Comparison of ENCODE assay signal across 1 cellular context in genomic region chr9:68698943-68699509, GRCh38.
TF ChIP-seq lines count a peak whose summit lies in the region.

No MANE protein-coding gene starts in this region.

TF ChIP-seq in K562, 482 proteins besides CTCF, POLR2A, EP300 and RAD21 (continued from another document):
- TF ChIP-seq NFE2 (IDR thresholded peaks at IDR 0.05; ENCODE audit: low read depth) = peak; percentile 85
- TF ChIP-seq YY1 (IDR thresholded peaks at IDR 0.05; ENCODE audit: borderline replicate concordance in 1 of 3, control insufficient read depth in 1 of 3, extremely low read depth in 1 of 3, insufficient read depth in 3 of 3, insufficient read length in 1 of 3, insufficient replicate concordance in 2 of 3, low read depth in 1 of 3, low read length in 2 of 3) = peak in 1 of 3 experiments; percentile 52
- peak; percentile 55; the same call in 1 of the 2 replicates for TF ChIP-seq SMARCA4 (IDR thresholded peaks at IDR 0.05)
- TF ChIP-seq ZNF592 (IDR thresholded peaks at IDR 0.05) = 0 out of 2 replicates have a peak, but pooled peaks have one; percentile 49
- no peak for TF ChIP-seq MECOM (CRISPR knock-in tag; IDR thresholded peaks at IDR 0.05)
- TF ChIP-seq FOXM1 (IDR thresholded peaks at IDR 0.05; ENCODE audit: low read depth) = no peak
- no peak for TF ChIP-seq FOXM1 (CRISPR knock-in tag; IDR thresholded peaks at IDR 0.05; ENCODE audit: low read depth)
- no peak for TF ChIP-seq TCF7L2 (IDR thresholded peaks at IDR 0.05; ENCODE audit: low read depth, low read length)
- TF ChIP-seq ZNF766 (CRISPR knock-in tag; conservative IDR thresholded peaks at IDR 0.05) = peak; percentile 56; the same call in 1 of the 2 replicates
- TF ChIP-seq SUPT5H (IDR thresholded peaks at IDR 0.05) = no peak
- 0 out of 2 replicates have a peak, but pooled peaks have one; percentile 33 for TF ChIP-seq POLR2H (tag; IDR thresholded peaks at IDR 0.05; ENCODE audit: low read depth)
- TF ChIP-seq MAFK (IDR thresholded peaks at IDR 0.05; ENCODE audit: low read length) = peak; percentile 50; the same call in 1 of the 2 replicates
- TF ChIP-seq NR3C1 (CRISPR knock-in tag; IDR thresholded peaks at IDR 0.05) = no peak
- TF ChIP-seq ZNF639 (CRISPR knock-in tag; conservative IDR thresholded peaks at IDR 0.05 in 1 of 2, IDR thresholded peaks at IDR 0.05 in 1 of 2) = no peak
- no peak for TF ChIP-seq CREB1 (IDR thresholded peaks at IDR 0.05)
- no peak for TF ChIP-seq CREB1 (CRISPR knock-in tag; IDR thresholded peaks at IDR 0.05)
- no peak for TF ChIP-seq BCLAF1 (IDR thresholded peaks at IDR 0.05; ENCODE audit: borderline replicate concordance in 1 of 2, control insufficient read depth in 1 of 2, low read depth in 2 of 2, low read length in 1 of 2)
- TF ChIP-seq E2F6 (IDR thresholded peaks at IDR 0.05; ENCODE audit: borderline replicate concordance in 1 of 2, extremely low read depth in 1 of 2, insufficient read depth in 1 of 2, insufficient read length in 1 of 2, low read depth in 1 of 2, low read length in 1 of 2, poor library complexity in 1 of 2, severe bottlenecking in 1 of 2) = peak in 1 of 2 experiments; percentile 28
- peak; percentile 16; the same call in 1 of the 2 replicates for TF ChIP-seq CBFA2T3 (IDR thresholded peaks at IDR 0.05)
- TF ChIP-seq ZNF395 (CRISPR knock-in tag; IDR thresholded peaks at IDR 0.05) = 0 out of 2 replicates have a peak, but pooled peaks have one; percentile 22
- TF ChIP-seq CCNT2 (IDR thresholded peaks at IDR 0.05; ENCODE audit: borderline replicate concordance, extremely low read depth, insufficient read length, low read depth, low read length) = no peak
- no peak for TF ChIP-seq TBL1XR1 (IDR thresholded peaks at IDR 0.05; ENCODE audit: low read length in 2 of 2)
- TF ChIP-seq VEZF1 (CRISPR knock-in tag; IDR thresholded peaks at IDR 0.05) = peak; percentile 60
- no peak for TF ChIP-seq ZNF3 (CRISPR knock-in tag; IDR thresholded peaks at IDR 0.05)
- no peak for TF ChIP-seq PHF8 (IDR thresholded peaks at IDR 0.05; ENCODE audit: borderline replicate concordance, low read length)
- TF ChIP-seq ELF1 (tag; IDR thresholded peaks at IDR 0.05) = peak; percentile 19; the same call in 1 of the 2 replicates
- no peak for TF ChIP-seq ZNF589 (CRISPR knock-in tag; IDR thresholded peaks at IDR 0.05; ENCODE audit: low read depth)
- peak; percentile 44; the same call in 1 of the 2 replicates for TF ChIP-seq JUND (IDR thresholded peaks at IDR 0.05; ENCODE audit: borderline replicate concordance, low read depth, low read length)
- TF ChIP-seq JUND (tag; IDR thresholded peaks at IDR 0.05; ENCODE audit: borderline replicate concordance, low read depth, low read length) = peak; percentile 45; the same call in 1 of the 3 replicates
- peak; percentile 72 for TF ChIP-seq MAFG (tag; conservative IDR thresholded peaks at IDR 0.05)
- TF ChIP-seq SMARCE1 (IDR thresholded peaks at IDR 0.05) = peak; percentile 36; the same call in 1 of the 2 replicates
- peak; percentile 18; the same call in 1 of the 2 replicates for TF ChIP-seq MAFF (IDR thresholded peaks at IDR 0.05; ENCODE audit: low read length)
- peak; percentile 66 for TF ChIP-seq ZNF316 (IDR thresholded peaks at IDR 0.05)
- TF ChIP-seq C11orf30 (IDR thresholded peaks at IDR 0.05; ENCODE audit: low read depth) = peak; percentile 53
- TF ChIP-seq NRF1 (conservative IDR thresholded peaks at IDR 0.05 in 1 of 2, IDR thresholded peaks at IDR 0.05 in 1 of 2) = no peak
- no peak for TF ChIP-seq FOSL1 (tag; conservative IDR thresholded peaks at IDR 0.05)
- no peak for TF ChIP-seq ESRRB (CRISPR knock-in tag; IDR thresholded peaks at IDR 0.05; ENCODE audit: borderline replicate concordance)
- no peak for TF ChIP-seq ZNF740 (CRISPR knock-in tag; IDR thresholded peaks at IDR 0.05)
- TF ChIP-seq ZNF740 (tag; IDR thresholded peaks at IDR 0.05) = 0 out of 4 replicates have a peak, but pooled peaks of 1 of the 2 experiments have one; percentile 21
- no peak for TF ChIP-seq CAMTA2 (CRISPR knock-in tag; conservative IDR thresholded peaks at IDR 0.05)
- no peak for TF ChIP-seq PHB2 (IDR thresholded peaks at IDR 0.05; ENCODE audit: low read depth)
- TF ChIP-seq ADNP (tag; IDR thresholded peaks at IDR 0.05) = no peak
- TF ChIP-seq DPF2 (IDR thresholded peaks at IDR 0.05) = peak; percentile 67
- no peak for TF ChIP-seq STAT6 (CRISPR knock-in tag; IDR thresholded peaks at IDR 0.05)
- TF ChIP-seq LEF1 (IDR thresholded peaks at IDR 0.05) = peak; percentile 68; the same call in 1 of the 2 replicates
